In genomic region chr1:104856091-104856490, GRCh38 we compare ENCODE assay signal across 12 cellular contexts.
A peak's percentile ranks its signal among the peaks of the same experiment; 100 is the strongest.
DNase-seq lines count a peak whose midpoint lies in the region; TF ChIP-seq lines count a peak whose summit lies in the region.
"Had no signal": no experiment of that assay in that cellular context is flagged by ENCODE, and none has a peak within 500 bp of the region (broad histone marks: within the 10 kb centered on the region; RNA-seq: fewer than 3 reads in every experiment).

No MANE protein-coding gene starts in this region.

- peak; percentile 47 for DNase-seq in activated effector memory CD4-positive, alpha-beta T cell treated with anti-CD3 and anti-CD28 coated beads, Interleukin-2, amount 50 U/mL, for 16 hours
- no peak for DNase-seq in activated effector memory CD4-positive, alpha-beta T cell treated with Interleukin-2 at 50 U/mL for 16 hours
- peak; percentile 1 for DNase-seq in brain microvascular endothelial cell
- no peak for DNase-seq in neuronal stem cell (ENCODE audit: low spot score)
- DNase-seq in germinal center (ENCODE audit: low spot score), result no peak
- DNase-seq in NCI-H2107 treated with DMSO at 0.1 percent for 48 hours (lab: John Stamatoyannopoulos, UW; ENCODE audit: unreplicated experiment), result no peak
- DNase-seq in superior temporal gyrus (ENCODE audit: extremely low spot score), result no peak
- DNase-seq: 8988T; CD4-positive, alpha-beta memory T cell; DMS79 treated with DMSO at 0.1 percent for 48 hours; GF-D8 had no signal

- H3K4me1 ChIP-seq in neuronal stem cell (ENCODE audit: control insufficient read depth in 2 of 2, insufficient read depth in 1 of 2, low read depth in 1 of 2, low read length in 2 of 2), result no peaks in the 10 kb centered on the region

- WGBS in neuronal stem cell (ENCODE audit: extremely low coverage in 2 of 2, insufficient read length in 2 of 2, insufficient replicate concordance in 1 of 2), 2 donors, result no CpG with 5 or more reads among the region's 16 CpGs

- no peaks in the 10 kb centered on the region for H3K9me3 ChIP-seq in neuronal stem cell (replicated peaks in 1 of 2; ENCODE audit: control insufficient read depth in 2 of 2, insufficient read depth in 1 of 2, low read depth in 1 of 2, low read length in 2 of 2)

- no peak overlapping the region for H3K14ac ChIP-seq in neuronal stem cell (ENCODE audit: low read length)

- H2BK5ac ChIP-seq in neuronal stem cell (ENCODE audit: low read length), result no peak overlapping the region

- no peak overlapping the region for H3K4me2 ChIP-seq in neuronal stem cell (ENCODE audit: insufficient read depth, low read length, poor library complexity, severe bottlenecking)
- H3K4me2 ChIP-seq: BLaER1 had no signal

- TF ChIP-seq CTCF in brain microvascular endothelial cell (IDR thresholded peaks at IDR 0.05; ENCODE audit: low read depth, low read length, missing control alignments), result no peak

- in situ Hi-C loops in brain microvascular endothelial cell (cut with HindIII; ENCODE audit: low pct_ligation_motif_present, low sequenced_read_pairs), result no loop called here

- no peaks in the 10 kb centered on the region for H3K79me1 ChIP-seq in neuronal stem cell (ENCODE audit: low read depth, low read length)

- no peak overlapping the region for H3K9ac ChIP-seq in neuronal stem cell (ENCODE audit: low read depth, low read length, poor library complexity)
- H3K9ac ChIP-seq: BLaER1 had no signal

- H2AFZ ChIP-seq in neuronal stem cell (ENCODE audit: low read length), result no peak overlapping the region

- H3K4me3 ChIP-seq in brain microvascular endothelial cell (ENCODE audit: low read depth, low read length) (no peak overlapping the region), neuronal stem cell (ENCODE audit: low read length in 2 of 2) (no peak overlapping the region)
- H3K4me3 ChIP-seq: BLaER1 had no signal

- no peak overlapping the region for H2BK120ac ChIP-seq in neuronal stem cell (ENCODE audit: low read depth, low read length)

- no peak overlapping the region for H2BK15ac ChIP-seq in neuronal stem cell (ENCODE audit: low read length)

- no peak overlapping the region for H3K23ac ChIP-seq in neuronal stem cell (ENCODE audit: low read depth, low read length, poor library complexity)

- no peak overlapping the region for H3K27ac ChIP-seq in brain microvascular endothelial cell
- H3K27ac ChIP-seq in neuronal stem cell (replicated peaks; ENCODE audit: low read length), result no peak overlapping the region
- H3K27ac ChIP-seq: BLaER1 had no signal

- H3K27me3 ChIP-seq in brain microvascular endothelial cell (replicated peaks) (no peaks in the 10 kb centered on the region), neuronal stem cell (ENCODE audit: control insufficient read depth in 3 of 3, insufficient read depth in 3 of 3, low read depth in 1 of 3, low read length in 3 of 3) (no peaks in the 10 kb centered on the region)
- H3K27me3 ChIP-seq: BLaER1 had no signal

- no peak overlapping the region for H2BK12ac ChIP-seq in neuronal stem cell (ENCODE audit: low read length)

- H3K18ac ChIP-seq in neuronal stem cell (ENCODE audit: low read length), result peak overlapping the region; percentile 27

- H4K91ac ChIP-seq in neuronal stem cell (ENCODE audit: low read depth, low read length, poor library complexity), result no peak overlapping the region

- no peak overlapping the region for H3K4ac ChIP-seq in neuronal stem cell (ENCODE audit: low read length)

- no peak overlapping the region for H2AK5ac ChIP-seq in neuronal stem cell (ENCODE audit: low read depth, low read length)

- no peak overlapping the region for H4K8ac ChIP-seq in neuronal stem cell (ENCODE audit: low read depth, low read length)

- H3K36me3 ChIP-seq in brain microvascular endothelial cell (replicated peaks) (no peaks in the 10 kb centered on the region), neuronal stem cell (replicated peaks in 1 of 2; ENCODE audit: control insufficient read depth in 2 of 2, insufficient read depth in 2 of 2, low read length in 2 of 2) (no peaks in the 10 kb centered on the region)

Comparison
In these comparisons a context has a peak if more than half of its experiments do, and no peak if none do; other contexts are left out.
1. DNase-seq: peak in activated effector memory CD4-positive, alpha-beta T cell treated with anti-CD3 and anti-CD28 coated beads, Interleukin-2, amount 50 U/mL, for 16 hours (single experiment) and brain microvascular endothelial cell (single experiment); none in activated effector memory CD4-positive, alpha-beta T cell treated with Interleukin-2 at 50 U/mL for 16 hours (single experiment), neuronal stem cell (single experiment), germinal center (single experiment), NCI-H2107 treated with DMSO at 0.1 percent for 48 hours (single experiment) and superior temporal gyrus (single experiment).